ENCODE assay signal across 8 cellular contexts in genomic region chr3:186882881-186883685, GRCh38. TPM values are rescaled to one million over a fixed set of nuclear protein-coding genes. Genes with fewer than 3 reads are reported as not detected.
DNase-seq lines count a peak whose midpoint lies in the region; ATAC-seq, FAIRE-seq and TF ChIP-seq lines count a peak whose summit lies in the region.

No MANE protein-coding gene starts in this region.

- TF ChIP-seq POLR2A in K562 (conservative IDR thresholded peaks at IDR 0.05): no peak

- DNase-seq in EH (ENCODE audit: low read depth): peak; percentile 93
- DNase-seq in SIG-M5 treated with dmso at 0.1 percent for 504 hours (lab: John Stamatoyannopoulos, UW; ENCODE audit: unreplicated experiment): peak; percentile 21
- DNase-seq in K562 (ENCODE audit: extremely low read depth in 1 of 4, low spot score in 3 of 4): peak; percentile 46 to 82 (median 54)
- DNase-seq in smooth muscle cell (lab: John Stamatoyannopoulos, UW; ENCODE audit: unreplicated experiment): no peak
- no peak for DNase-seq in ecto neural progenitor cell (ENCODE audit: low spot score)
- no peak for DNase-seq in DMS79 (lab: John Stamatoyannopoulos, UW)
- no peak for DNase-seq in mesenteric fat pad (ENCODE audit: low spot score)

- H4K20me1 ChIP-seq in K562 (replicated peaks; ENCODE audit: control insufficient read depth, insufficient read depth, low read length) (no peaks in the 10 kb centered on the region), smooth muscle cell (ENCODE audit: low read depth) (no peaks in the 10 kb centered on the region)

- H3K79me2 ChIP-seq in K562 (ENCODE audit: control insufficient read depth, insufficient read depth, low read length) (no peaks in the 10 kb centered on the region), smooth muscle cell (ENCODE audit: low read depth) (no peaks in the 10 kb centered on the region)

- H3K27me3 ChIP-seq in K562 (ENCODE audit: control insufficient read depth in 2 of 2, insufficient read depth in 2 of 2, low read length in 2 of 2): no peaks in the 10 kb centered on the region
- no peaks in the 10 kb centered on the region for H3K27me3 ChIP-seq in smooth muscle cell (ENCODE audit: low read depth)

- H3K9me3 ChIP-seq in K562 (replicated peaks; ENCODE audit: control insufficient read depth, insufficient read depth, low read depth, low read length): no peaks in the 10 kb centered on the region
- H3K9me3 ChIP-seq in smooth muscle cell (replicated peaks; ENCODE audit: low read depth): no peaks in the 10 kb centered on the region

- CTCF ChIA-PET in K562 (lab: Yijun Ruan, JAX; ENCODE audit: low intra/inter-chr PET ratio): no interaction called here

- H3K4me3 ChIP-seq in K562 (no peak overlapping the region), smooth muscle cell (no peak overlapping the region)

- WGBS in K562 (ENCODE audit: insufficient coverage, low coverage, missing lambda C conversion rate): 29% methylated on average over 6 of the region's 6 CpGs
- WGBS in smooth muscle cell (ENCODE audit: low lambda C conversion rate): 56% methylated on average over 5 of the region's 6 CpGs

- H2AFZ ChIP-seq in K562 (ENCODE audit: low read depth, low read length) (0 out of 2 replicates have a peak overlapping the region, but pooled peaks have one; percentile 3), smooth muscle cell (ENCODE audit: low read depth) (no peak overlapping the region)

- peak overlapping the region in 1 of 2 experiments; percentile 8; a peak in 1 of 4 replicates for H3K9ac ChIP-seq in K562 (ENCODE audit: insufficient read depth in 1 of 2, low read depth in 2 of 2, low read length in 2 of 2)
- no peak overlapping the region for H3K9ac ChIP-seq in smooth muscle cell (ENCODE audit: low read depth)

- peak; percentile 63 for FAIRE-seq in K562 (lab: Jason Lieb, UNC)

- TF ChIP-seq RAD21 in K562 (CRISPR knock-in tag; conservative IDR thresholded peaks at IDR 0.05 in 1 of 2, IDR thresholded peaks at IDR 0.05 in 1 of 2): no peak

- H3K36me3 ChIP-seq in K562 (ENCODE audit: control insufficient read depth, insufficient read depth, low read length): no peaks in the 10 kb centered on the region
- H3K36me3 ChIP-seq in smooth muscle cell (ENCODE audit: low read depth): no peaks in the 10 kb centered on the region

- no peaks in the 10 kb centered on the region for H3K9me1 ChIP-seq in K562 (ENCODE audit: control insufficient read depth, insufficient read depth, low read length)

- TF ChIP-seq CTCF in K562 (IDR thresholded peaks at IDR 0.05 in 2 of 3, conservative IDR thresholded peaks at IDR 0.05 in 1 of 3; ENCODE audit: insufficient read depth in 2 of 3, low read depth in 1 of 3, low read length in 3 of 3) (no peak), smooth muscle cell (IDR thresholded peaks at IDR 0.05; ENCODE audit: borderline replicate concordance, insufficient read depth, poor library complexity, severe bottlenecking) (no peak)

- POLR2A ChIA-PET in K562 (lab: Yijun Ruan, JAX): interaction anchor here (0.5 to 1.1 kb wide), 2 partner anchors 36 to 256 kb away, joined by 3 to 4 read pairs; partner anchors contain the start of gene RPL39L

- in situ Hi-C loops in K562 (cut with MboI): no loop called here

- BruUV-seq in K562 (replicated peaks; lab: Mats Ljungman, UMichigan): no TSS peak

- ATAC-seq in K562 (peak; percentile 70), GM21447 (IDR thresholded peaks at IDR 0.05; ENCODE audit: unreplicated experiment) (no peak)

- peaks cover 11 to 55% of the 10 kb centered on the region in 2 experiments for H3K4me1 ChIP-seq in K562 (replicated peaks in 1 of 2; ENCODE audit: control insufficient read depth in 2 of 2, insufficient read depth in 2 of 2, low read length in 2 of 2)
- peaks cover 5% of the 10 kb centered on the region for H3K4me1 ChIP-seq in smooth muscle cell (ENCODE audit: low read depth)

- peak overlapping the region; percentile 64; the same call in 2 of the 3 replicates for H3K27ac ChIP-seq in K562 (ENCODE audit: extremely low read depth, low read depth, low read length)
- H3K27ac ChIP-seq in smooth muscle cell (ENCODE audit: low read depth): peak overlapping the region; percentile 57

- H3K4me2 ChIP-seq in K562 (ENCODE audit: insufficient read depth, low read length) (no peak overlapping the region; the same call in 1 of the 2 replicates), smooth muscle cell (peak overlapping the region; percentile 4)

- peak; percentile 94 for TF ChIP-seq EP300 in K562 (IDR thresholded peaks at IDR 0.05; ENCODE audit: low read length)

- intact Hi-C loops in K562 (cut with micrococcal nuclease): loop anchor here (5.0 kb wide), 1 partner anchor 49 kb away; the partner anchor contains the start of gene ST6GAL1

- no peaks in the 10 kb centered on the region for H3F3A ChIP-seq in smooth muscle cell (ENCODE audit: low read depth)

TF ChIP-seq in K562, 482 proteins besides CTCF, POLR2A, EP300 and RAD21 (continues in another document):
- TF ChIP-seq POLR2G (IDR thresholded peaks at IDR 0.05; ENCODE audit: low read depth, low read length): no peak
- TF ChIP-seq ZNF133 (CRISPR knock-in tag; IDR thresholded peaks at IDR 0.05): no peak
- TF ChIP-seq MTA2 (IDR thresholded peaks at IDR 0.05; ENCODE audit: low read depth): no peak
- TF ChIP-seq CBX3 (IDR thresholded peaks at IDR 0.05; ENCODE audit: borderline replicate concordance in 1 of 2, low read length in 2 of 2): no peak; a peak in 1 of 3 replicates
- TF ChIP-seq MEF2D (tag; conservative IDR thresholded peaks at IDR 0.05; ENCODE audit: low read depth): peak; percentile 67
- no peak; the same call in 1 of the 2 replicates for TF ChIP-seq FOXJ3 (CRISPR knock-in tag; IDR thresholded peaks at IDR 0.05)
- peak; percentile 90 for TF ChIP-seq GTF2E2 (tag; IDR thresholded peaks at IDR 0.05)
- TF ChIP-seq RBM15 (IDR thresholded peaks at IDR 0.05; ENCODE audit: insufficient read depth, low read length): no peak
- 0 out of 2 replicates have a peak, but pooled peaks have one; percentile 41 for TF ChIP-seq SREBF1 (IDR thresholded peaks at IDR 0.05; ENCODE audit: borderline replicate concordance, low read depth, low read length)
- peak; percentile 74 for TF ChIP-seq EGR1 (conservative IDR thresholded peaks at IDR 0.05)
- TF ChIP-seq RHOXF2B (CRISPR knock-in tag; conservative IDR thresholded peaks at IDR 0.05): no peak

RNA-seq across cellular contexts. Expression of gene ADIPOQ, which starts 40.6 kb away (rescaled TPM):
- not detected in 2 replicates for total RNA-seq in K562 (2011; cell fraction: chromatin; rRNA removed; ENCODE audit: low replicate concordance)
- total RNA-seq in K562 (2011; cell fraction: nucleolus; rRNA removed): 0.13 TPM in 1 of 2 replicates, not detected in the other
- total RNA-seq in K562 (2011; cell fraction: nucleoplasm; rRNA removed): not detected in 2 replicates
- not detected in 2 replicates for total RNA-seq in K562 (2014; rRNA removed)
- not detected in 2 replicates for total RNA-seq in K562 (2014; rRNA removed; fragmentation: Illumina TruSeq; extraction: Trizol)
- total RNA-seq in K562 (2015; rRNA removed; fragmentation: Illumina TruSeq; extraction: Trizol): not detected in 2 replicates
- total RNA-seq in K562 (2021): 0.04 TPM in 1 of 2 replicates, not detected in the other
- 0.01 and 0.03 TPM in 2 replicates for polyA plus RNA-seq in K562 (2011; rRNA removed)
- polyA plus RNA-seq in K562 (2011; cell fraction: cytosol; rRNA removed): 0.01 TPM in 1 of 2 replicates, not detected in the other
- not detected in 2 replicates for polyA plus RNA-seq in K562 (2011; cell fraction: nucleus; rRNA removed)
- polyA plus RNA-seq in K562 (2012): 0.01 TPM in 1 of 2 replicates, not detected in the other
- 0.04 TPM in 2 replicates for polyA plus RNA-seq in K562 (2014; fragmentation: Illumina TruSeq; extraction: Trizol)
- under 1 TPM; 0.01 to 0.03 TPM for polyA plus RNA-seq in K562 (2014; fragmentation: Nextera tagmentation; extraction: Ambion mirVana)
- polyA plus RNA-seq in K562 (2014; rRNA removed): 0.03 TPM in 1 of 2 replicates, not detected in the other
- not detected in 2 replicates for polyA minus RNA-seq in K562 (2011; rRNA and poly(A)+ RNA removed)
- polyA minus RNA-seq in K562 (2011; cell fraction: cytosol; rRNA and poly(A)+ RNA removed): not detected in 2 replicates
- not detected in 2 replicates for polyA minus RNA-seq in K562 (2011; cell fraction: nucleus; rRNA and poly(A)+ RNA removed)
- not detected in 2 replicates for total RNA-seq in smooth muscle cell
- not detected in 2 replicates for polyA plus RNA-seq in smooth muscle cell
- total RNA-seq in mesenteric fat pad: 1,676 TPM

RNA-seq across cellular contexts. Expression of gene ST6GAL1, which starts 47.2 kb away (rescaled TPM):
- 401 and 438 TPM in 2 replicates for total RNA-seq in K562 (2011; cell fraction: chromatin; rRNA removed; ENCODE audit: low replicate concordance)
- 288 and 318 TPM in 2 replicates for total RNA-seq in K562 (2011; cell fraction: nucleolus; rRNA removed)
- 391 and 510 TPM in 2 replicates for total RNA-seq in K562 (2011; cell fraction: nucleoplasm; rRNA removed)
- total RNA-seq in K562 (2014; rRNA removed): 57.1 and 57.4 TPM in 2 replicates
- 71.0 and 79.0 TPM in 2 replicates for total RNA-seq in K562 (2014; rRNA removed; fragmentation: Illumina TruSeq; extraction: Trizol)
- total RNA-seq in K562 (2015; rRNA removed; fragmentation: Illumina TruSeq; extraction: Trizol): 39.3 and 42.3 TPM in 2 replicates
- total RNA-seq in K562 (2021): 114 and 135 TPM in 2 replicates
- 93.3 and 144 TPM in 2 replicates for polyA plus RNA-seq in K562 (2011; rRNA removed)
- polyA plus RNA-seq in K562 (2011; cell fraction: cytosol; rRNA removed): 75.4 and 100 TPM in 2 replicates
- polyA plus RNA-seq in K562 (2011; cell fraction: nucleus; rRNA removed): 62.0 and 106 TPM in 2 replicates
- polyA plus RNA-seq in K562 (2012): 65.3 and 96.3 TPM in 2 replicates
- polyA plus RNA-seq in K562 (2014; fragmentation: Illumina TruSeq; extraction: Trizol): 108 and 145 TPM in 2 replicates
- polyA plus RNA-seq in K562 (2014; fragmentation: Nextera tagmentation; extraction: Ambion mirVana): 10 to 100 TPM; 31.9 to 43.0 TPM
- polyA plus RNA-seq in K562 (2014; rRNA removed): 74.1 and 80.6 TPM in 2 replicates
- polyA minus RNA-seq in K562 (2011; rRNA and poly(A)+ RNA removed): 163 and 272 TPM in 2 replicates
- 58.4 and 107 TPM in 2 replicates for polyA minus RNA-seq in K562 (2011; cell fraction: cytosol; rRNA and poly(A)+ RNA removed)
- polyA minus RNA-seq in K562 (2011; cell fraction: nucleus; rRNA and poly(A)+ RNA removed): 86.4 and 113 TPM in 2 replicates
- total RNA-seq in smooth muscle cell: 5.8 and 8.9 TPM in 2 replicates
- polyA plus RNA-seq in smooth muscle cell: 1.5 and 3.5 TPM in 2 replicates
- total RNA-seq in mesenteric fat pad: 35.6 TPM

Comparison
In these comparisons a context has a peak if more than half of its experiments do, and no peak if none do; other contexts are left out.
1. DNase-seq: peak in EH (single experiment), SIG-M5 treated with dmso at 0.1 percent for 504 hours (single experiment) and K562 (4 of 4); none in smooth muscle cell (single experiment), ecto neural progenitor cell (single experiment), DMS79 (single experiment) and mesenteric fat pad (single experiment).
2. RNA of gene ADIPOQ, which starts 40.6 kb away (total RNA-seq): 1,676 TPM in mesenteric fat pad (single experiment); 0.04 to 0.13 TPM in K562 and not detected in smooth muscle cell; every median in the first group is over 1,000 times any median in the second.